In genomic region chr9:91884153-91884552, GRCh38 we compare ENCODE assay signal across 26 cellular contexts.
A peak's percentile ranks its signal among the peaks of the same experiment; 100 is the strongest.
DNase-seq lines count a peak whose midpoint lies in the region; ATAC-seq, FAIRE-seq and TF ChIP-seq lines count a peak whose summit lies in the region.
"Had no signal": no experiment of that assay in that cellular context is flagged by ENCODE, and none has a peak within 500 bp of the region (broad histone marks: within the 10 kb centered on the region; RNA-seq: fewer than 3 reads in every experiment).

No MANE protein-coding gene starts in this region.

- TF ChIP-seq POLR2A in K562 (conservative IDR thresholded peaks at IDR 0.05), result no peak
- TF ChIP-seq POLR2A in spleen (IDR thresholded peaks at IDR 0.05), result no peak

- H3K36me3 ChIP-seq in GM23248 (ENCODE audit: low read depth) (no peaks in the 10 kb centered on the region), K562 (ENCODE audit: control insufficient read depth, insufficient read depth, low read length) (peaks cover 32% of the 10 kb centered on the region; the same call in 2 of the 3 replicates), left lung (no peaks in the 10 kb centered on the region), spleen (no peaks in the 10 kb centered on the region)
- H3K36me3 ChIP-seq: SJSA1 had no signal

- TF ChIP-seq CTCF in K562 (IDR thresholded peaks at IDR 0.05 in 2 of 3, conservative IDR thresholded peaks at IDR 0.05 in 1 of 3; ENCODE audit: insufficient read depth in 2 of 3, low read depth in 1 of 3, low read length in 3 of 3) (no peak), left lung (IDR thresholded peaks at IDR 0.05) (no peak), spleen (IDR thresholded peaks at IDR 0.05 in 8 of 11, conservative IDR thresholded peaks at IDR 0.05 in 3 of 11) (no peak)

- FAIRE-seq in K562 (lab: Jason Lieb, UNC), result peak; percentile 71
- FAIRE-seq: A549, GM18507, H54, RCC 7860 had no signal

- H3K9ac ChIP-seq in GM23248 (no peak overlapping the region), K562 (ENCODE audit: insufficient read depth in 1 of 2, low read depth in 2 of 2, low read length in 2 of 2) (no peak overlapping the region)

- no TSS peak for BruUV-seq in K562 (replicated peaks; lab: Mats Ljungman, UMichigan)

- H3K9me3 ChIP-seq in GM23248 (ENCODE audit: low read depth) (no peaks in the 10 kb centered on the region), K562 (replicated peaks; ENCODE audit: control insufficient read depth, insufficient read depth, low read depth, low read length) (no peaks in the 10 kb centered on the region), left lung (no peaks in the 10 kb centered on the region), spleen (no peaks in the 10 kb centered on the region)
- H3K9me3 ChIP-seq: A549, SJSA1 had no signal

- H3K4me3 ChIP-seq in GM23248, result no peak overlapping the region
- no peak overlapping the region for H3K4me3 ChIP-seq in K562
- no peak overlapping the region for H3K4me3 ChIP-seq in left lung
- no peak overlapping the region for H3K4me3 ChIP-seq in spleen
- H3K4me3 ChIP-seq: A549, SJSA1 had no signal

- H3K79me2 ChIP-seq in GM23248 (ENCODE audit: insufficient read depth), result no peaks in the 10 kb centered on the region
- H3K79me2 ChIP-seq in K562 (ENCODE audit: control insufficient read depth, insufficient read depth, low read length), result peaks cover 60% of the 10 kb centered on the region

- no peak for TF ChIP-seq EP300 in K562 (IDR thresholded peaks at IDR 0.05; ENCODE audit: low read length)

- peaks cover 16% of the 10 kb centered on the region for H3F3A ChIP-seq in GM23248 (ENCODE audit: insufficient read depth)

- H4K20me1 ChIP-seq in GM23248 (ENCODE audit: insufficient read depth) (no peaks in the 10 kb centered on the region), K562 (replicated peaks; ENCODE audit: control insufficient read depth, insufficient read depth, low read length) (no peaks in the 10 kb centered on the region)

- CTCF ChIA-PET in K562 (lab: Yijun Ruan, JAX; ENCODE audit: low intra/inter-chr PET ratio), result interaction anchor here (0.6 kb wide), 1 partner anchor 27 kb away, joined by 4 read pairs; no protein-coding TSS in a partner anchor

- POLR2A ChIA-PET in K562 (lab: Yijun Ruan, JAX), result interaction anchor here (0.9 to 1.1 kb wide), 2 partner anchors 15 to 19 kb away, joined by 3 to 5 read pairs; no protein-coding TSS in a partner anchor

- ATAC-seq in K562 (peak; percentile 64), left lung (no peak), GM19351 (IDR thresholded peaks at IDR 0.05; ENCODE audit: unreplicated experiment) (no peak)
- ATAC-seq: A549 had no signal

- no peaks in the 10 kb centered on the region for H3K9me2 ChIP-seq in GM23248 (ENCODE audit: insufficient read depth)

- no peak overlapping the region for H3K4me2 ChIP-seq in GM23248 (ENCODE audit: unreplicated experiment)
- no peak overlapping the region for H3K4me2 ChIP-seq in K562 (ENCODE audit: insufficient read depth, low read length)
- H3K4me2 ChIP-seq: A549 had no signal

- no peak for TF ChIP-seq RAD21 in K562 (CRISPR knock-in tag; conservative IDR thresholded peaks at IDR 0.05 in 1 of 2, IDR thresholded peaks at IDR 0.05 in 1 of 2)

- DNase-seq in GM23248, result no peak
- peak in 2 of 4 experiments; percentile 54 to 58 for DNase-seq in K562 (ENCODE audit: extremely low read depth in 1 of 4, low spot score in 3 of 4)
- DNase-seq in left lung, result no peak
- no peak for DNase-seq in spleen
- no peak for DNase-seq in activated CD4-positive, alpha-beta T cell treated with anti-CD3 and anti-CD28 coated beads, Interleukin-2, amount 50 U/mL, for 48 hours
- DNase-seq in activated CD8-positive, alpha-beta memory T cell treated with anti-CD3 and anti-CD28 coated beads, Interleukin-2, amount 50 U/mL, for 4 hours, result no peak
- DNase-seq: C1 segment of cervical spinal cord; CD4-positive, alpha-beta memory T cell; COR-L47; DMS53; Kasumi-1; NCI-H1092 treated with DMSO at 0.1 percent for 48 hours; NCI-H1436 treated with DMSO at 0.1 percent for 48 hours; NCI-H187 treated with DMSO at 0.1 percent for 48 hours; NCI-H2171 treated with DMSO at 0.1 percent for 48 hours; NCI-H345; NCI-H524; NCI-H748 treated with DMSO at 0.1 percent for 48 hours; Right ventricle myocardium superior had no signal

- WGBS in GM23248 (ENCODE audit: low coverage in 1 of 2, low lambda C conversion rate in 2 of 2, missing lambda C conversion rate in 2 of 2), 2 experiments, result 100% methylated on average over 1 of the region's 1 CpG
- WGBS in K562 (ENCODE audit: insufficient coverage, low coverage, missing lambda C conversion rate), result no CpG with 5 or more reads among the region's 1 CpG
- 93 to 100% (median 100%) methylated on average over 1 of the region's 1 CpG for whole genome bisulfite sequencing in spleen, 5 donors

- H3K27me3 ChIP-seq in GM23248 (replicated peaks; ENCODE audit: insufficient read depth) (no peaks in the 10 kb centered on the region), K562 (ENCODE audit: control insufficient read depth in 2 of 2, insufficient read depth in 2 of 2, low read length in 2 of 2) (no peaks in the 10 kb centered on the region), left lung (peaks cover 0 to 20% of the 10 kb centered on the region in 2 donors), spleen (replicated peaks in 1 of 7) (peaks cover 0 to 15% (median 0%) of the 10 kb centered on the region in 7 donors)
- H3K27me3 ChIP-seq: SJSA1 had no signal

- H3K27ac ChIP-seq in GM23248 (peak overlapping the region; percentile 32; the same call in 1 of the 2 replicates), K562 (ENCODE audit: extremely low read depth, low read depth, low read length) (no peak overlapping the region), left lung (peak overlapping the region; percentile 23 to 61), spleen (peak overlapping the region in 5 of 8 donors; percentile 22 to 77 (median 42))
- H3K27ac ChIP-seq: A549, HL-60, SJSA1 had no signal

- H3K9me1 ChIP-seq in K562 (ENCODE audit: control insufficient read depth, insufficient read depth, low read length), result no peaks in the 10 kb centered on the region

- in situ Hi-C loops in GM23248 (cut with MboI) (no loop called here), K562 (cut with MboI) (no loop called here)

- peaks cover 38% of the 10 kb centered on the region for H3K4me1 ChIP-seq in GM23248 (ENCODE audit: insufficient read depth)
- peaks cover 27 to 58% of the 10 kb centered on the region in 2 experiments for H3K4me1 ChIP-seq in K562 (replicated peaks in 1 of 2; ENCODE audit: control insufficient read depth in 2 of 2, insufficient read depth in 2 of 2, low read length in 2 of 2)
- peaks cover 4 to 5% of the 10 kb centered on the region in 2 donors for H3K4me1 ChIP-seq in left lung
- peaks cover 0 to 6% (median 0%) of the 10 kb centered on the region in 6 donors for H3K4me1 ChIP-seq in spleen
- H3K4me1 ChIP-seq: A549, SJSA1 had no signal

- H2AFZ ChIP-seq in GM23248 (0 out of 2 replicates have a peak overlapping the region, but pooled peaks have one; percentile 33), K562 (ENCODE audit: low read depth, low read length) (no peak overlapping the region)

- intact Hi-C loops in K562 (cut with micrococcal nuclease) (no loop called here), left lung (cut with DNase I) (no loop called here), spleen (cut with DNase I; ENCODE audit: low total_unique reads) (no loop called here)

TF ChIP-seq in K562, 482 proteins besides CTCF, POLR2A, EP300 and RAD21:
- no peak for TF ChIP-seq ELF1 (tag; IDR thresholded peaks at IDR 0.05)
- TF ChIP-seq ZNF780A (CRISPR knock-in tag; IDR thresholded peaks at IDR 0.05), result no peak
- TF ChIP-seq SLC30A9 (CRISPR knock-in tag; IDR thresholded peaks at IDR 0.05), result no peak
- TF ChIP-seq PKNOX1 (IDR thresholded peaks at IDR 0.05), result peak; percentile 50
- no peak for TF ChIP-seq NCOA6 (IDR thresholded peaks at IDR 0.05)
- peak; percentile 29 for TF ChIP-seq CBFA2T3 (IDR thresholded peaks at IDR 0.05)
- TF ChIP-seq MEIS2 (IDR thresholded peaks at IDR 0.05; ENCODE audit: partially characterized antibody), result peak; percentile 53
TF ChIP-seq in K562: peak in this region for 3.
